ENCODE assay signal across 14 cellular contexts in the genomic region with DNA sequence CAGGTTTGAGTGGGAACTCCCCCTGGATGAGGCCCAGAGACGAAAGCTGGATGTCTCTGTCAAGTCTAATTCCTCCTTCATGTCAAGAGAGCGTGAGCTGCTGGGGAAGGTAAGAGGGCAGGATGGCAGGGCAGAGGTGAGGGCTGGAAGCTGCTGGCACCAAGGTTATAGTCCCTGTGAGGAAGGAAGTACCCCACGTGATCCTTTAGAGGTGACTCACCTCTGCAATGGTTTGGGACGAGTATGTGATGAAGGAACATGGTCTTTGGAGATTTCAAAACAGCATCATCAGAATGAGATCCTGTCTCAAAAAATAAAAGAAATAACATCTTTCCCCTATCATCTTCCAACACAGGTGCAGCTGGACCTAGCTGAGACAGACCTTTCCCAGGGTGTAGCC. TPM values are rescaled to one million over a fixed set of nuclear protein-coding genes. Genes with fewer than 3 reads are reported as not detected.
DNase-seq lines count a peak whose midpoint lies in the region; ATAC-seq and TF ChIP-seq lines count a peak whose summit lies in the region.
"Had no signal": no experiment of that assay in that cellular context is flagged by ENCODE, and none has a peak within 500 bp of the region (broad histone marks: within the 10 kb centered on the region; RNA-seq: fewer than 3 reads in every experiment).

No MANE protein-coding gene starts in this region.

- H3K36me3 ChIP-seq in heart right ventricle (peaks cover 0 to 73% (median 48%) of the 10 kb centered on the region in 9 donors), uterus (no peaks in the 10 kb centered on the region)

- DNase-seq in heart right ventricle, result no peak
- DNase-seq in cardiac septum (ENCODE audit: low spot score), result no peak
- no peak for DNase-seq in activated naive CD8-positive, alpha-beta T cell treated with anti-CD3 and anti-CD28 coated beads, Interleukin-2, amount 50 U/mL, for 24 hours
- no peak for DNase-seq in natural killer cell
- DNase-seq in uterus, result no peak
- no peak for DNase-seq in OCI-M1 (lab: John Stamatoyannopoulos, UW)
- DNase-seq in SK-N-DZ (ENCODE audit: low spot score), result no peak
- no peak for DNase-seq in sciatic nerve (ENCODE audit: low spot score)
- DNase-seq: activated effector memory CD4-positive, alpha-beta T cell treated with Interleukin-2 at 50 U/mL for 16 hours; C1 segment of cervical spinal cord; cerebellar nuclear complex; NCI-H1105 treated with DMSO at 0.1 percent for 48 hours; NCI-H446 treated with DMSO at 0.1 percent for 48 hours; PC-9 had no signal

- H3K9me3 ChIP-seq in heart right ventricle (no peaks in the 10 kb centered on the region), uterus (no peaks in the 10 kb centered on the region)

- intact Hi-C loops in heart right ventricle (cut with DNase I) (loop anchor here in 1 of 10 donors (2.0 kb wide), 1 partner anchor 14 kb away; the partner anchor contains the start of gene ESYT1), cardiac septum (cut with DNase I) (no loop called here), natural killer cell (cut with micrococcal nuclease) (no loop called here), uterus (cut with DNase I; ENCODE audit: low total_unique reads) (no loop called here), sciatic nerve (cut with DNase I) (no loop called here)

- H3K4me1 Mint-ChIP-seq in activated naive CD8-positive, alpha-beta T cell treated with anti-CD3 and anti-CD28 coated beads, Interleukin-2, amount 50 U/mL, for 24 hours, result peaks cover 22% of the 10 kb centered on the region
- peaks cover 7 to 15% of the 10 kb centered on the region in 2 donors for H3K4me1 Mint-ChIP-seq in natural killer cell

- TF ChIP-seq CTCF in heart right ventricle (IDR thresholded peaks at IDR 0.05), result no peak
- TF ChIP-seq CTCF in natural killer cell (IDR thresholded peaks at IDR 0.05), result no peak
- TF ChIP-seq CTCF in uterus (IDR thresholded peaks at IDR 0.05), result no peak

- H3K4me1 ChIP-seq in heart right ventricle (peaks cover 8 to 55% (median 35%) of the 10 kb centered on the region in 9 donors), uterus (no peaks in the 10 kb centered on the region)

- H3K27me3 Mint-ChIP-seq in activated naive CD8-positive, alpha-beta T cell treated with anti-CD3 and anti-CD28 coated beads, Interleukin-2, amount 50 U/mL, for 24 hours, result no peaks in the 10 kb centered on the region
- H3K27me3 Mint-ChIP-seq in natural killer cell (ENCODE audit: low read depth in 2 of 2), result no peaks in the 10 kb centered on the region

- H3K27me3 ChIP-seq in heart right ventricle, result no peaks in the 10 kb centered on the region
- H3K27me3 ChIP-seq in uterus, result no peaks in the 10 kb centered on the region

- H3K4me3 Mint-ChIP-seq in activated naive CD8-positive, alpha-beta T cell treated with anti-CD3 and anti-CD28 coated beads, Interleukin-2, amount 50 U/mL, for 24 hours, result no peak overlapping the region
- no peak overlapping the region for H3K4me3 Mint-ChIP-seq in natural killer cell

- 73 to 76% methylated on average over 4 of the region's 4 CpGs for WGBS in heart right ventricle, 2 donors

- H3K27ac ChIP-seq in heart right ventricle, result peak overlapping the region; percentile 68 to 91 (median 82)
- H3K27ac ChIP-seq in uterus, result peak overlapping the region; percentile 65 to 81
- H3K27ac ChIP-seq: PC-9 had no signal

- H3K36me3 Mint-ChIP-seq in activated naive CD8-positive, alpha-beta T cell treated with anti-CD3 and anti-CD28 coated beads, Interleukin-2, amount 50 U/mL, for 24 hours (ENCODE audit: low read depth), result peaks cover 59% of the 10 kb centered on the region
- peaks cover 41% of the 10 kb centered on the region for H3K36me3 Mint-ChIP-seq in natural killer cell

- H3K9me3 Mint-ChIP-seq in activated naive CD8-positive, alpha-beta T cell treated with anti-CD3 and anti-CD28 coated beads, Interleukin-2, amount 50 U/mL, for 24 hours, result no peaks in the 10 kb centered on the region
- no peaks in the 10 kb centered on the region for H3K9me3 Mint-ChIP-seq in natural killer cell

- TF ChIP-seq POLR2A in uterus (IDR thresholded peaks at IDR 0.05), result no peak

- ATAC-seq in heart right ventricle, result no peak
- ATAC-seq in activated naive CD8-positive, alpha-beta T cell treated with anti-CD3 and anti-CD28 coated beads, Interleukin-2, amount 50 U/mL, for 24 hours, result peak; percentile 53
- no peak for ATAC-seq in natural killer cell
- ATAC-seq in sciatic nerve, result no peak

- H3K4me3 ChIP-seq in heart right ventricle (no peak overlapping the region), uterus (no peak overlapping the region)
- H3K4me3 ChIP-seq: PC-9 had no signal

- H3K27ac Mint-ChIP-seq in activated naive CD8-positive, alpha-beta T cell treated with anti-CD3 and anti-CD28 coated beads, Interleukin-2, amount 50 U/mL, for 24 hours, result peak overlapping the region; percentile 68
- peak overlapping the region; percentile 48 to 75 for H3K27ac Mint-ChIP-seq in natural killer cell

RNA-seq across cellular contexts. Expression of gene MYL6B, which starts 9.2 kb away (rescaled TPM):
- total RNA-seq in heart right ventricle, result 10 to 100 TPM; 39.8 to 61.9 (median 49.9) TPM
- polyA plus RNA-seq in heart right ventricle, result 10 to 100 TPM; 31.9 to 64.0 TPM
- total RNA-seq in cardiac septum, result 37.6 TPM
- total RNA-seq in natural killer cell, result 1 to 10 TPM; 6.7 to 8.9 (median 7.4) TPM
- 10 to 100 TPM in 3 of 4 donors, 1 to 10 TPM in 1; 6.7 to 57.5 (median 27.0) TPM for total RNA-seq in uterus
- polyA plus RNA-seq in SK-N-DZ (2014; cell fraction: cytosol; rRNA removed), result 234 and 235 TPM in 2 replicates
- 153 and 192 TPM in 2 replicates for polyA plus RNA-seq in SK-N-DZ (2014; cell fraction: nucleus; rRNA removed)
- 40.0 TPM for total RNA-seq in sciatic nerve

RNA-seq across cellular contexts. Expression of gene MYL6, which starts 14.9 kb away (rescaled TPM):
- total RNA-seq in heart right ventricle, result 1,000 to 10,000 TPM in 1 of 10 donors, 100 to 1,000 TPM in 9; 355 to 1,188 (median 413) TPM
- 1,000 to 10,000 TPM in 1 of 2 donors, 100 to 1,000 TPM in 1; 670 to 2,127 TPM for polyA plus RNA-seq in heart right ventricle
- total RNA-seq in cardiac septum, result 792 TPM
- 1,000 to 10,000 TPM in 2 of 3 donors, 100 to 1,000 TPM in 1; 881 to 1,204 (median 1,015) TPM for total RNA-seq in natural killer cell
- 1,000 to 10,000 TPM; 1,103 to 4,858 (median 2,577) TPM for total RNA-seq in uterus
- polyA plus RNA-seq in SK-N-DZ (2014; cell fraction: cytosol; rRNA removed), result 987 and 1,003 TPM in 2 replicates
- 395 and 729 TPM in 2 replicates for polyA plus RNA-seq in SK-N-DZ (2014; cell fraction: nucleus; rRNA removed)
- total RNA-seq in sciatic nerve, result 993 TPM

RNA-seq across cellular contexts. Expression of gene ESYT1, which starts 15.2 kb away (rescaled TPM):
- total RNA-seq in heart right ventricle (10 to 100 TPM; 28.8 to 47.5 (median 31.9) TPM), cardiac septum (36.2 TPM), natural killer cell (100 to 1,000 TPM; 198 to 215 (median 199) TPM), uterus (100 to 1,000 TPM in 3 of 4 donors, 10 to 100 TPM in 1; 98.4 to 203 (median 134) TPM), sciatic nerve (85.9 TPM)
- polyA plus RNA-seq in heart right ventricle, result 10 to 100 TPM; 20.9 to 57.3 TPM
- polyA plus RNA-seq in SK-N-DZ (2014; cell fraction: cytosol; rRNA removed), result 52.5 and 91.4 TPM in 2 replicates
- polyA plus RNA-seq in SK-N-DZ (2014; cell fraction: nucleus; rRNA removed), result 56.6 and 68.2 TPM in 2 replicates

RNA-seq across cellular contexts. Expression of gene ZC3H10, which starts 25.2 kb away (rescaled TPM):
- 1 to 10 TPM; 3.6 to 5.8 (median 4.9) TPM for total RNA-seq in heart right ventricle
- 1 to 10 TPM; 2.1 to 3.4 TPM for polyA plus RNA-seq in heart right ventricle
- total RNA-seq in cardiac septum, result 6.0 TPM
- 10 to 100 TPM; 12.0 to 24.3 (median 16.2) TPM for total RNA-seq in natural killer cell
- 1 to 10 TPM; 1.3 to 9.8 (median 4.2) TPM for total RNA-seq in uterus
- 4.9 and 5.9 TPM in 2 replicates for polyA plus RNA-seq in SK-N-DZ (2014; cell fraction: cytosol; rRNA removed)
- polyA plus RNA-seq in SK-N-DZ (2014; cell fraction: nucleus; rRNA removed), result 5.0 and 5.6 TPM in 2 replicates
- 9.0 TPM for total RNA-seq in sciatic nerve

RNA-seq across cellular contexts. Expression of gene RPL41, which starts 26.8 kb away (rescaled TPM):
- 1,000 to 10,000 TPM; 1,835 to 2,619 (median 2,004) TPM for total RNA-seq in heart right ventricle
- 1,000 to 10,000 TPM in 1 of 2 donors, 100 to 1,000 TPM in 1; 475 to 5,263 TPM for polyA plus RNA-seq in heart right ventricle
- total RNA-seq in cardiac septum, result 1,517 TPM
- total RNA-seq in natural killer cell, result 1,000 to 10,000 TPM; 2,342 to 3,083 (median 3,009) TPM
- 1,000 to 10,000 TPM; 1,022 to 4,789 (median 2,600) TPM for total RNA-seq in uterus
- polyA plus RNA-seq in SK-N-DZ (2014; cell fraction: cytosol; rRNA removed), result 3,750 and 3,796 TPM in 2 replicates
- polyA plus RNA-seq in SK-N-DZ (2014; cell fraction: nucleus; rRNA removed), result 2,247 and 3,087 TPM in 2 replicates
- total RNA-seq in sciatic nerve, result 2,818 TPM
